ENCODE assay signal across 19 cellular contexts in the genomic region with DNA sequence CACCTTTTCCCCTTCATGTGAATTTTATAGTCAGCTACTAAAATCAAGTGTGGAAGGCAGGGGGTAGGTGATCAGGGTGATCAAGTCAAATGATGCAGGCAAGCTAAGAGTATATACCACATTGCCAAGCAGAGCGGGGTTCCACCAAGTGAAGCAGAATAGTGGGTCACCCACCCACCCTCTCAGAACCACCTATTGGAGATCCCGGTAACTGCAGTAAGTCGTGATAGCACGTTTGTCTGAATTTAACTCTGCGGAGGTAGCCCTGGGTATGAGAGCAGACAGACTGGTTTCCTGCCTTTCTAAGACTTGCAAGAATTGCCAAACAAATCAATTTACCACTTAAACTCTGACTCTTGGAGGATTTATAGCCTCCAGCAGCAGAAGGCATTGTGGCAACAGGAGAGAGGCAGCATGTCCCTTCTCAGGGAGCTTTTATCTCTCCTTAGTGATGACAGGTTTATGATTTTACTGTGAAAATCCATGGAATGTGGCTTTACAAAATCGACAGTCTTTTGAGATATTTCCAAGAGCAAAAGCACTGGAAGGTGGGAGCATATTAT.
"Had no signal": no experiment of that assay in that cellular context is flagged by ENCODE, and none has a peak within 500 bp of the region (broad histone marks: within the 10 kb centered on the region; RNA-seq: fewer than 3 reads in every experiment).

No MANE protein-coding gene starts in this region.

- H3K4me3 Mint-ChIP-seq: activated CD4-positive, alpha-beta T cell treated with anti-CD3 and anti-CD28 coated beads, Interleukin-2, amount 10 ng/mL, durations not matched to agents 7 days and 5 days; activated naive CD8-positive, alpha-beta T cell treated with anti-CD3 and anti-CD28 coated beads for 36 hours; central memory CD8-positive, alpha-beta T cell; naive thymus-derived CD4-positive, alpha-beta T cell; stimulated activated memory B cell treated with anti-CD40 and anti-IgM and Interleukin-4, amounts not matched to agents 10 μg/mL and 1 μg/mL and 100 μg/mL, for 72 hours; T-helper 2 cell treated with Interferon-gamma antibody and Interleukin-4, amounts not matched to agents 5 μg/mL and 100 μg/mL, for 36 hours had no signal

- H3K4me3 ChIP-seq: body of pancreas, heart left ventricle had no signal

- H3K27me3 ChIP-seq: body of pancreas, heart left ventricle, neutrophil had no signal

- H3K27ac ChIP-seq: body of pancreas, epithelial cell of prostate, heart left ventricle, neutrophil had no signal

- H3K9me3 ChIP-seq: body of pancreas, heart left ventricle, neutrophil had no signal

- H3K27me3 Mint-ChIP-seq: activated CD4-positive, alpha-beta T cell treated with anti-CD3 and anti-CD28 coated beads, Interleukin-2, amount 10 ng/mL, durations not matched to agents 7 days and 5 days; activated naive CD8-positive, alpha-beta T cell treated with anti-CD3 and anti-CD28 coated beads for 36 hours; central memory CD8-positive, alpha-beta T cell; naive thymus-derived CD4-positive, alpha-beta T cell; stimulated activated memory B cell treated with anti-CD40 and anti-IgM and Interleukin-4, amounts not matched to agents 10 μg/mL and 1 μg/mL and 100 μg/mL, for 72 hours had no signal

- H3K36me3 ChIP-seq: heart left ventricle, neutrophil had no signal

- H3K9me3 Mint-ChIP-seq: activated naive CD8-positive, alpha-beta T cell treated with anti-CD3 and anti-CD28 coated beads for 36 hours; central memory CD8-positive, alpha-beta T cell; naive thymus-derived CD4-positive, alpha-beta T cell; T-helper 2 cell treated with Interferon-gamma antibody and Interleukin-4, amounts not matched to agents 5 μg/mL and 100 μg/mL, for 36 hours had no signal

- H3K36me3 Mint-ChIP-seq: activated naive CD8-positive, alpha-beta T cell treated with anti-CD3 and anti-CD28 coated beads for 36 hours; naive thymus-derived CD4-positive, alpha-beta T cell; stimulated activated memory B cell treated with anti-CD40 and anti-IgM and Interleukin-4, amounts not matched to agents 10 μg/mL and 1 μg/mL and 100 μg/mL, for 72 hours had no signal

- DNase-seq: activated CD4-positive, alpha-beta T cell treated with anti-CD3 and anti-CD28 coated beads, Interleukin-2, amount 10 ng/mL, durations not matched to agents 7 days and 5 days; activated CD8-positive, alpha-beta memory T cell treated with anti-CD3 and anti-CD28 coated beads, Interleukin-2, amount 50 U/mL, for 48 hours; activated gamma-delta T cell treated with Interleukin-2 at 50 U/mL for 16 hours; activated naive CD8-positive, alpha-beta T cell treated with anti-CD3 and anti-CD28 coated beads for 36 hours; amygdala; body of pancreas; cortex of kidney; effector memory CD4-positive, alpha-beta T cell; foreskin melanocyte; heart left ventricle; naive thymus-derived CD4-positive, alpha-beta T cell; retina; stimulated activated CD4-positive, alpha-beta T cell treated with anti-CD3 and anti-CD28 coated beads, Interleukin-2, amount 100 ng/mL, for 48 hours had no signal

- ATAC-seq: body of pancreas; heart left ventricle; left lobe of liver; naive thymus-derived CD4-positive, alpha-beta T cell; stimulated activated memory B cell treated with anti-CD40 and anti-IgM and Interleukin-4, amounts not matched to agents 10 μg/mL and 1 μg/mL and 100 μg/mL, for 72 hours had no signal

- H3K4me1 Mint-ChIP-seq: central memory CD8-positive, alpha-beta T cell; stimulated activated memory B cell treated with anti-CD40 and anti-IgM and Interleukin-4, amounts not matched to agents 10 μg/mL and 1 μg/mL and 100 μg/mL, for 72 hours had no signal

- H3K4me1 ChIP-seq: heart left ventricle had no signal

- H3K27ac Mint-ChIP-seq: activated CD4-positive, alpha-beta T cell treated with anti-CD3 and anti-CD28 coated beads, Interleukin-2, amount 10 ng/mL, durations not matched to agents 7 days and 5 days; activated naive CD8-positive, alpha-beta T cell treated with anti-CD3 and anti-CD28 coated beads for 36 hours; stimulated activated memory B cell treated with anti-CD40 and anti-IgM and Interleukin-4, amounts not matched to agents 10 μg/mL and 1 μg/mL and 100 μg/mL, for 72 hours; T-helper 2 cell treated with Interferon-gamma antibody and Interleukin-4, amounts not matched to agents 5 μg/mL and 100 μg/mL, for 36 hours had no signal
